ENCODE assay signal across 9 cellular contexts in genomic region chr1:27727126-27727525, GRCh38. TPM values are rescaled to one million over a fixed set of nuclear protein-coding genes. Genes with fewer than 3 reads are reported as not detected.
A peak's percentile ranks its signal among the peaks of the same experiment; 100 is the strongest.
DNase-seq lines count a peak whose midpoint lies in the region; ATAC-seq and TF ChIP-seq lines count a peak whose summit lies in the region.
"Had no signal": no experiment of that assay in that cellular context is flagged by ENCODE, and none has a peak within 500 bp of the region (broad histone marks: within the 10 kb centered on the region; RNA-seq: fewer than 3 reads in every experiment).

No MANE protein-coding gene starts in this region.

- no peak for ATAC-seq in stimulated activated memory B cell treated with anti-CD40 and anti-IgM and Interleukin-4, amounts not matched to agents 10 μg/mL and 1 μg/mL and 100 μg/mL, for 72 hours

- no peaks in the 10 kb centered on the region for H3K4me1 Mint-ChIP-seq in endodermal cell
- H3K4me1 Mint-ChIP-seq in stimulated activated memory B cell treated with anti-CD40 and anti-IgM and Interleukin-4, amounts not matched to agents 10 μg/mL and 1 μg/mL and 100 μg/mL, for 72 hours = peaks cover 18% of the 10 kb centered on the region

- no peaks in the 10 kb centered on the region for H3K36me3 ChIP-seq in OCI-LY3 (replicated peaks; ENCODE audit: low read depth, low read length)
- H3K36me3 ChIP-seq in endodermal cell (ENCODE audit: control insufficient read depth, insufficient read depth, low read length) = peaks cover 16% of the 10 kb centered on the region
- peaks cover 0 to 37% (median 6%) of the 10 kb centered on the region in 4 donors for H3K36me3 ChIP-seq in sigmoid colon

- peaks cover 7% of the 10 kb centered on the region; the same call in 1 of the 2 replicates for H3K79me2 ChIP-seq in OCI-LY3 (ENCODE audit: low read length)

- H3K9ac ChIP-seq in OCI-LY3 (ENCODE audit: low read length) = peak overlapping the region; percentile 74; the same call in 1 of the 2 replicates
- H3K9ac ChIP-seq in endodermal cell (ENCODE audit: extremely low read depth, low read length, poor library complexity, severe bottlenecking) = no peak overlapping the region

- H4K20me1 ChIP-seq in OCI-LY3 (ENCODE audit: insufficient read depth, low read length) = no peaks in the 10 kb centered on the region

- H3K4me3 ChIP-seq in OCI-LY3 (ENCODE audit: low read length) = no peak overlapping the region
- peak overlapping the region; percentile 89 for H3K4me3 ChIP-seq in endodermal cell (ENCODE audit: low read length)
- H3K4me3 ChIP-seq in sigmoid colon = peak overlapping the region in 2 of 4 donors; percentile 91 to 100

- H3K9me3 ChIP-seq in OCI-LY3 (ENCODE audit: insufficient read depth, low read length) = no peaks in the 10 kb centered on the region
- H3K9me3 ChIP-seq in endodermal cell (ENCODE audit: control insufficient read depth, low read length) = no peaks in the 10 kb centered on the region
- H3K9me3 ChIP-seq in sigmoid colon = no peaks in the 10 kb centered on the region

- peak overlapping the region; percentile 75 for H3K4me3 Mint-ChIP-seq in endodermal cell
- H3K4me3 Mint-ChIP-seq in stimulated activated memory B cell treated with anti-CD40 and anti-IgM and Interleukin-4, amounts not matched to agents 10 μg/mL and 1 μg/mL and 100 μg/mL, for 72 hours = no peak overlapping the region

- no peak overlapping the region for H2AFZ ChIP-seq in OCI-LY3 (ENCODE audit: low read depth, low read length)

- H3K27ac ChIP-seq in OCI-LY3 (ENCODE audit: low read length) (no peak overlapping the region), endodermal cell (ENCODE audit: low read depth, low read length) (no peak overlapping the region), sigmoid colon (peak overlapping the region; percentile 93 to 99 (median 97))

- TF ChIP-seq CTCF in OCI-LY3 (IDR thresholded peaks at IDR 0.05; ENCODE audit: low read depth, low read length) (no peak), endodermal cell (conservative IDR thresholded peaks at IDR 0.05) (no peak), sigmoid colon (IDR thresholded peaks at IDR 0.05) (no peak)

- peak overlapping the region; percentile 95 for H3K4me2 ChIP-seq in OCI-LY3 (ENCODE audit: low read length)

- H3K27me3 ChIP-seq in OCI-LY3 (ENCODE audit: low read depth, low read length) (no peaks in the 10 kb centered on the region), endodermal cell (ENCODE audit: control insufficient read depth, insufficient read depth, low read length, poor library complexity, severe bottlenecking) (no peaks in the 10 kb centered on the region), sigmoid colon (no peaks in the 10 kb centered on the region)

- TF ChIP-seq EP300 in sigmoid colon (IDR thresholded peaks at IDR 0.05) = no peak

- H3K4me1 ChIP-seq in OCI-LY3 (ENCODE audit: low read length) = peaks cover 10% of the 10 kb centered on the region
- no peaks in the 10 kb centered on the region for H3K4me1 ChIP-seq in endodermal cell (ENCODE audit: control insufficient read depth, insufficient read depth, low read length)
- H3K4me1 ChIP-seq in sigmoid colon = peaks cover 0 to 19% (median 17%) of the 10 kb centered on the region in 4 donors

- DNase-seq in NOMO-1 treated with DMSO at 0.1 percent for 48 hours (lab: John Stamatoyannopoulos, UW; ENCODE audit: unreplicated experiment) (peak; percentile 25), NOMO-1 treated with dmso at 0.1 percent for 144 hours (lab: John Stamatoyannopoulos, UW; ENCODE audit: unreplicated experiment) (no peak), endodermal cell (no peak), sigmoid colon (no peak), amygdala (lab: John Stamatoyannopoulos, UW) (no peak), NCI-H146 (lab: John Stamatoyannopoulos, UW) (no peak)
- DNase-seq: NCI-H1417 had no signal

- TF ChIP-seq POLR2A in sigmoid colon (IDR thresholded peaks at IDR 0.05) = no peak

- WGBS in endodermal cell (ENCODE audit: insufficient coverage in 1 of 2, insufficient read length in 1 of 2), 2 experiments = 90 to 96% methylated on average over 2 of the region's 3 CpGs
- WGBS in sigmoid colon, 2 donors = 66 to 67% methylated on average over 3 of the region's 3 CpGs

- peaks cover 10% of the 10 kb centered on the region for H3K9me3 Mint-ChIP-seq in endodermal cell
- H3K9me3 Mint-ChIP-seq in stimulated activated memory B cell treated with anti-CD40 and anti-IgM and Interleukin-4, amounts not matched to agents 10 μg/mL and 1 μg/mL and 100 μg/mL, for 72 hours = no peaks in the 10 kb centered on the region

- H3K27me3 Mint-ChIP-seq in endodermal cell (ENCODE audit: insufficient read depth) = peaks cover 7% of the 10 kb centered on the region
- H3K27me3 Mint-ChIP-seq in stimulated activated memory B cell treated with anti-CD40 and anti-IgM and Interleukin-4, amounts not matched to agents 10 μg/mL and 1 μg/mL and 100 μg/mL, for 72 hours = no peaks in the 10 kb centered on the region

- H3K27ac Mint-ChIP-seq in endodermal cell = no peak overlapping the region
- H3K27ac Mint-ChIP-seq in stimulated activated memory B cell treated with anti-CD40 and anti-IgM and Interleukin-4, amounts not matched to agents 10 μg/mL and 1 μg/mL and 100 μg/mL, for 72 hours = no peak overlapping the region

- peaks cover 22% of the 10 kb centered on the region for H3K36me3 Mint-ChIP-seq in endodermal cell (ENCODE audit: low read depth)
- peaks cover 12% of the 10 kb centered on the region for H3K36me3 Mint-ChIP-seq in stimulated activated memory B cell treated with anti-CD40 and anti-IgM and Interleukin-4, amounts not matched to agents 10 μg/mL and 1 μg/mL and 100 μg/mL, for 72 hours

- intact Hi-C loops in sigmoid colon (cut with DNase I) = loop anchor here (2.0 kb wide), 1 partner anchor 46 kb away; the partner anchor contains the start of gene STX12

RNA-seq across cellular contexts. Expression of gene FAM76A, which starts 1.4 kb away (rescaled TPM):
- total RNA-seq in endodermal cell (10 to 100 TPM; 13.0 to 14.7 TPM), sigmoid colon (10 to 100 TPM; 11.9 to 24.3 (median 19.1) TPM)
- polyA plus RNA-seq in endodermal cell (2013, experiment 1 of 2) = 11.1 TPM
- polyA plus RNA-seq in endodermal cell (2013, experiment 2 of 2) = 10.6 TPM
- polyA plus RNA-seq in sigmoid colon = 1 to 10 TPM; 3.6 to 5.3 (median 4.6) TPM

RNA-seq across cellular contexts. Expression of gene STX12, which starts 45.9 kb away (rescaled TPM):
- total RNA-seq in endodermal cell (10 to 100 TPM; 19.5 to 23.3 TPM), sigmoid colon (10 to 100 TPM; 54.0 to 63.8 (median 58.8) TPM)
- polyA plus RNA-seq in endodermal cell (2013, experiment 1 of 2) = 30.7 TPM
- polyA plus RNA-seq in endodermal cell (2013, experiment 2 of 2) = 31.6 TPM
- polyA plus RNA-seq in sigmoid colon = 10 to 100 TPM; 38.5 to 78.6 (median 46.8) TPM

RNA-seq across cellular contexts. Expression of gene IFI6, which starts 55.1 kb away (rescaled TPM):
- 1 to 10 TPM in 1 of 2 donors, under 1 TPM in 1; 0.71 to 1.1 TPM for total RNA-seq in endodermal cell
- 27.2 TPM for polyA plus RNA-seq in endodermal cell (2013, experiment 1 of 2)
- 22.0 TPM for polyA plus RNA-seq in endodermal cell (2013, experiment 2 of 2)
- total RNA-seq in sigmoid colon = 100 to 1,000 TPM in 2 of 4 donors, 10 to 100 TPM in 2; 33.6 to 118 (median 82.0) TPM
- 100 to 1,000 TPM in 1 of 3 donors, 10 to 100 TPM in 1, 1 to 10 TPM in 1; 9.0 to 245 (median 16.0) TPM for polyA plus RNA-seq in sigmoid colon

Comparison
In these comparisons a context has a peak if more than half of its experiments do, and no peak if none do; other contexts are left out.
1. H3K27ac ChIP-seq: peak in sigmoid colon (4 of 4); none in OCI-LY3 (single experiment) and endodermal cell (single experiment).
2. RNA of gene IFI6, which starts 55.1 kb away (total RNA-seq): 33.6 to 118 TPM in sigmoid colon; 0.71 to 1.1 TPM in endodermal cell; every median in the first group is over 10 times any median in the second.